11 cellular contexts compared by ENCODE assay signal in genomic region chr12:53070901-53071492, GRCh38. TPM values are rescaled to one million over a fixed set of nuclear protein-coding genes. Genes with fewer than 3 reads are reported as not detected.
DNase-seq lines count a peak whose midpoint lies in the region; ATAC-seq and TF ChIP-seq lines count a peak whose summit lies in the region.
"Had no signal": no experiment of that assay in that cellular context is flagged by ENCODE, and none has a peak within 500 bp of the region (broad histone marks: within the 10 kb centered on the region; RNA-seq: fewer than 3 reads in every experiment).

No MANE protein-coding gene starts in this region.

- DNase-seq in NAMALWA (ENCODE audit: low spot score) (peak; percentile 36), ascending aorta (ENCODE audit: low spot score in 2 of 2) (peak in 1 of 2 donors; percentile 72), mesenchymal stem cell (no peak), testis (no peak), BE2C (no peak), HPDE6-E6E7 (ENCODE audit: extremely low spot score) (no peak)
- DNase-seq: activated T-cell treated with anti-CD3 and anti-CD28 coated beads for 4 hours, DND-41, NCI-H1092 had no signal

- ATAC-seq in GM19397 (IDR thresholded peaks at IDR 0.05; ENCODE audit: unreplicated experiment) = no peak
- ATAC-seq: natural killer cell treated with Interleukin-12 subunit alpha and Interleukin-12 subunit beta and Interleukin-15 and Interleukin-18, amount 100 ng/mL, for 72 hours had no signal

- H3K23ac ChIP-seq in mesenchymal stem cell (ENCODE audit: low read length in 2 of 2) = no peak overlapping the region

- H2AK5ac ChIP-seq in mesenchymal stem cell (ENCODE audit: low read length, severe bottlenecking) = no peak overlapping the region

- no peaks in the 10 kb centered on the region for H3K9me3 ChIP-seq in ascending aorta
- H3K9me3 ChIP-seq in mesenchymal stem cell (ENCODE audit: control insufficient read depth, low read length) = no peaks in the 10 kb centered on the region
- no peaks in the 10 kb centered on the region for H3K9me3 ChIP-seq in testis
- no peaks in the 10 kb centered on the region for H3K9me3 ChIP-seq in BE2C

- H3K4me2 ChIP-seq in mesenchymal stem cell (ENCODE audit: low read length, poor library complexity, severe bottlenecking) = no peak overlapping the region

- H3K4me3 ChIP-seq in ascending aorta = peak overlapping the region in 1 of 2 donors; percentile 23
- no peak overlapping the region for H3K4me3 ChIP-seq in mesenchymal stem cell (ENCODE audit: insufficient read depth in 1 of 2, low read depth in 1 of 2, low read length in 2 of 2)
- H3K4me3 ChIP-seq in testis = no peak overlapping the region
- no peak overlapping the region for H3K4me3 ChIP-seq in BE2C (ENCODE audit: low read depth, low read length)

- H3K27me3 ChIP-seq in ascending aorta (no peaks in the 10 kb centered on the region), mesenchymal stem cell (ENCODE audit: control insufficient read depth in 1 of 2, insufficient read depth in 1 of 2, low read length in 2 of 2) (no peaks in the 10 kb centered on the region), testis (no peaks in the 10 kb centered on the region), BE2C (no peaks in the 10 kb centered on the region)

- peak overlapping the region; percentile 62 for H3K9ac ChIP-seq in mesenchymal stem cell (ENCODE audit: low read length)

- H3K4me1 ChIP-seq in ascending aorta (peaks cover 32 to 47% of the 10 kb centered on the region in 2 donors), mesenchymal stem cell (ENCODE audit: control insufficient read depth, insufficient read depth, low read depth, low read length) (peaks cover 23% of the 10 kb centered on the region), testis (peaks cover 64% of the 10 kb centered on the region), BE2C (peaks cover 12% of the 10 kb centered on the region)

- TF ChIP-seq POLR2A in testis (IDR thresholded peaks at IDR 0.05) = no peak

- peak overlapping the region in 1 of 2 experiments; percentile 20 for H3K4ac ChIP-seq in mesenchymal stem cell (ENCODE audit: low read depth in 1 of 2, low read length in 2 of 2)

- no peak overlapping the region for H2BK15ac ChIP-seq in mesenchymal stem cell (ENCODE audit: low read depth, poor library complexity, severe bottlenecking)

- H3K79me1 ChIP-seq in mesenchymal stem cell (replicated peaks; ENCODE audit: low read length, poor library complexity, severe bottlenecking) = peaks cover 27% of the 10 kb centered on the region

- H3K27ac ChIP-seq in ascending aorta = peak overlapping the region; percentile 83 to 95
- no peak overlapping the region for H3K27ac ChIP-seq in mesenchymal stem cell (ENCODE audit: low read length, poor library complexity, severe bottlenecking)
- H3K27ac ChIP-seq in testis = peak overlapping the region; percentile 56 to 86

- peak overlapping the region; percentile 60 to 69 for H2BK12ac ChIP-seq in mesenchymal stem cell (ENCODE audit: low read length in 2 of 2)

- H4K91ac ChIP-seq in mesenchymal stem cell (ENCODE audit: low read length) = peak overlapping the region; percentile 9

- H3K18ac ChIP-seq in mesenchymal stem cell (ENCODE audit: low read depth in 1 of 2, low read length in 2 of 2) = peak overlapping the region in 1 of 2 experiments; percentile 0

- H2BK5ac ChIP-seq in mesenchymal stem cell (ENCODE audit: low read depth, low read length, poor library complexity, severe bottlenecking) = no peak overlapping the region

- no peak for TF ChIP-seq CTCF in ascending aorta (IDR thresholded peaks at IDR 0.05)
- no peak for TF ChIP-seq CTCF in testis (IDR thresholded peaks at IDR 0.05)
- no peak for TF ChIP-seq CTCF in BE2C (IDR thresholded peaks at IDR 0.05; ENCODE audit: low read depth, low read length)

- intact Hi-C loops in ascending aorta (cut with DNase I) = no loop called here
- intact Hi-C loops in testis (cut with DNase I; ENCODE audit: low total_unique reads) = loop anchor here (2.0 kb wide), 1 partner anchor 26 kb away; the partner anchor contains the start of gene IGFBP6

- no peak overlapping the region for H2BK120ac ChIP-seq in mesenchymal stem cell (ENCODE audit: low read depth, low read length)

- H4K8ac ChIP-seq in mesenchymal stem cell (ENCODE audit: low read length) = peak overlapping the region; percentile 27

- H3K14ac ChIP-seq in mesenchymal stem cell (ENCODE audit: low read length in 2 of 2) = no peak overlapping the region

- no peak overlapping the region for H2AFZ ChIP-seq in mesenchymal stem cell (ENCODE audit: low read depth, low read length)

- WGBS in mesenchymal stem cell = 72% methylated on average over 6 of the region's 7 CpGs
- WGBS in testis, 2 donors = 69 to 79% methylated on average over 6 to 7 of the region's 7 CpGs

- H3K36me3 ChIP-seq in ascending aorta (peaks cover 27 to 38% of the 10 kb centered on the region in 2 donors), mesenchymal stem cell (ENCODE audit: control insufficient read depth in 1 of 2, insufficient read depth in 2 of 2, low read depth in 1 of 2, low read length in 2 of 2) (peaks cover 39 to 65% of the 10 kb centered on the region in 2 experiments), testis (ENCODE audit: low read depth, missing control alignments) (no peaks in the 10 kb centered on the region), BE2C (no peaks in the 10 kb centered on the region; the same call in none of the 2 replicates)

RNA-seq across cellular contexts. Expression of gene SPRYD3, which starts 8.2 kb away (rescaled TPM):
- total RNA-seq in ascending aorta (48.6 TPM), testis (10 to 100 TPM; 27.7 to 29.5 TPM)
- polyA plus RNA-seq in mesenchymal stem cell (2013, experiment 1 of 2) = 15.3 TPM
- 14.7 TPM for polyA plus RNA-seq in mesenchymal stem cell (2013, experiment 2 of 2)
- 29.5 TPM for polyA plus RNA-seq in testis (ENCODE audit: insufficient read depth, low read depth, low replicate concordance)
- 30.5 TPM for polyA plus RNA-seq in BE2C (2012; ENCODE audit: insufficient read depth, insufficient read length, low read depth)

RNA-seq across cellular contexts. Expression of gene TNS2, which starts 21.1 kb away (rescaled TPM):
- total RNA-seq in ascending aorta = 608 TPM
- polyA plus RNA-seq in mesenchymal stem cell (2013, experiment 1 of 2) = 95.2 TPM
- 91.2 TPM for polyA plus RNA-seq in mesenchymal stem cell (2013, experiment 2 of 2)
- 100 to 1,000 TPM; 108 to 138 TPM for total RNA-seq in testis
- 47.0 TPM for polyA plus RNA-seq in testis (ENCODE audit: insufficient read depth, low read depth, low replicate concordance)
- polyA plus RNA-seq in BE2C (2012; ENCODE audit: insufficient read depth, insufficient read length, low read depth) = 28.1 TPM

RNA-seq across cellular contexts. Expression of gene IGFBP6, which starts 26.5 kb away (rescaled TPM):
- 1,664 TPM for total RNA-seq in ascending aorta
- polyA plus RNA-seq in mesenchymal stem cell (2013, experiment 1 of 2) = 54.0 TPM
- polyA plus RNA-seq in mesenchymal stem cell (2013, experiment 2 of 2) = 54.6 TPM
- 100 to 1,000 TPM; 121 to 261 TPM for total RNA-seq in testis
- polyA plus RNA-seq in testis (ENCODE audit: insufficient read depth, low read depth, low replicate concordance) = 185 TPM
- not detected for polyA plus RNA-seq in BE2C (2012; ENCODE audit: insufficient read depth, insufficient read length, low read depth)
- total RNA-seq: natural killer cell treated with Interleukin-12 subunit alpha and Interleukin-12 subunit beta and Interleukin-15 and Interleukin-18, amount 100 ng/mL, for 72 hours had no signal

RNA-seq across cellular contexts. Expression of gene SOAT2, which starts 32.3 kb away (rescaled TPM):
- total RNA-seq in ascending aorta (not detected), testis (under 1 TPM in 1 of 2 donors, not detected in 1; 0.19 TPM)
- 0.03 TPM for polyA plus RNA-seq in mesenchymal stem cell (2013, experiment 1 of 2)
- not detected for polyA plus RNA-seq in mesenchymal stem cell (2013, experiment 2 of 2)
- polyA plus RNA-seq in testis (ENCODE audit: insufficient read depth, low read depth, low replicate concordance) = 0.25 TPM
- polyA plus RNA-seq in BE2C (2012; ENCODE audit: insufficient read depth, insufficient read length, low read depth) = not detected
